In the genomic region with DNA sequence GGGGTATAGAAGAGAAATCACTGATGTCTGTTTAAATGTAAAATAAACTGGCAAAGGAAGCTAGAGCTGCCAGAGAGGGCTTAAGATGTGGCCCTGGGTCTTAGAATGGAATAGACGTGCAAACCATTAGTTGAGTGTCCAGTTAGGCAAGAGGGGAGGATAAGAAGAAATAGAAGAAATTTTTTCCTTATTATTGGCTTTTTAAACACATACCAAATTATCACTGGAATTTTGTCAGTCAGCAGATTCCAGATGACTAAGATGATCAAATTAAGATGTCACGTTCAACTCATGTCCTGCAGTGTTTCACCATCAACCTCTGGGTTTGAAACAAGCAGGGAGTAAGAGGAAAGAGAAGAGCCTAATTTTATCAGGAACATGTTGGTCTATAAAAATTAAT, we compare ENCODE assay signal across 17 cellular contexts.
DNase-seq lines count a peak whose midpoint lies in the region; ATAC-seq and TF ChIP-seq lines count a peak whose summit lies in the region.
"Had no signal": no experiment of that assay in that cellular context is flagged by ENCODE, and none has a peak within 500 bp of the region (broad histone marks: within the 10 kb centered on the region; RNA-seq: fewer than 3 reads in every experiment).

No MANE protein-coding gene starts in this region.

- H3K36me3 Mint-ChIP-seq in GM23338 (ENCODE audit: low read depth): no peaks in the 10 kb centered on the region
- H3K36me3 Mint-ChIP-seq in CD8-positive, alpha-beta memory T cell: no peaks in the 10 kb centered on the region

- H3K4ac ChIP-seq in mesenchymal stem cell (ENCODE audit: low read depth in 1 of 2, low read length in 2 of 2): no peak overlapping the region

- POLR2A ChIA-PET in CD8-positive, alpha-beta memory T cell (lab: Charles Lee): no interaction called here

- no peak overlapping the region for H2BK15ac ChIP-seq in mesenchymal stem cell (ENCODE audit: low read depth, poor library complexity, severe bottlenecking)

- peak overlapping the region; percentile 15 for H3K9ac ChIP-seq in mesenchymal stem cell (ENCODE audit: low read length)

- no peaks in the 10 kb centered on the region for H3F3A ChIP-seq in GM23338 (replicated peaks; ENCODE audit: low read depth)

- no peak overlapping the region for H3K27ac Mint-ChIP-seq in GM23338
- H3K27ac Mint-ChIP-seq in CD8-positive, alpha-beta memory T cell: no peak overlapping the region
- H3K27ac Mint-ChIP-seq: activated B cell treated with CpG ODN at 0.5 μM for 24 hours; activated CD8-positive, alpha-beta T cell treated with anti-CD3 and anti-CD28 coated beads for 36 hours; H9 had no signal

- peaks cover 5% of the 10 kb centered on the region for H3K4me1 ChIP-seq in GM23338 (ENCODE audit: insufficient read depth)
- no peaks in the 10 kb centered on the region for H3K4me1 ChIP-seq in mesenchymal stem cell (ENCODE audit: control insufficient read depth, insufficient read depth, low read depth, low read length)
- H3K4me1 ChIP-seq in CD8-positive, alpha-beta memory T cell (ENCODE audit: insufficient read depth, low read length): no peaks in the 10 kb centered on the region
- H3K4me1 ChIP-seq: lower lobe of right lung had no signal

- ATAC-seq in GM23338: no peak
- ATAC-seq in HG02973 (IDR thresholded peaks at IDR 0.05; ENCODE audit: unreplicated experiment): no peak
- ATAC-seq: activated CD8-positive, alpha-beta T cell treated with anti-CD3 and anti-CD28 coated beads for 36 hours; lower lobe of right lung had no signal

- H3K23ac ChIP-seq in mesenchymal stem cell (ENCODE audit: low read length in 2 of 2): no peak overlapping the region

- DNase-seq in AG08395 (ENCODE audit: low spot score): peak; percentile 63
- DNase-seq in GM23338 (ENCODE audit: low spot score): no peak
- peak; percentile 7 to 56 for DNase-seq in cardiac fibroblast (ENCODE audit: low read depth in 2 of 2)
- peak; percentile 21 for DNase-seq in mesenchymal stem cell
- DNase-seq in CD8-positive, alpha-beta memory T cell: no peak
- no peak for DNase-seq in retina
- DNase-seq in effector CD8-positive, alpha-beta T cell (lab: John Stamatoyannopoulos, UW): no peak
- DNase-seq: ACHN; activated B cell treated with CpG ODN at 0.5 μM for 24 hours; activated CD8-positive, alpha-beta T cell treated with anti-CD3 and anti-CD28 coated beads for 36 hours; activated naive CD4-positive, alpha-beta T cell; DMS53; H9; lower lobe of right lung; NCI-H1105 treated with DMSO at 0.1 percent for 48 hours; T-helper 9 cell had no signal

- H2AFZ ChIP-seq in GM23338: no peak overlapping the region
- no peak overlapping the region for H2AFZ ChIP-seq in mesenchymal stem cell (ENCODE audit: low read depth, low read length)

- TF ChIP-seq CTCF in GM23338 (conservative IDR thresholded peaks at IDR 0.05; ENCODE audit: low read depth in 2 of 2): no peak
- TF ChIP-seq CTCF in cardiac fibroblast (IDR thresholded peaks at IDR 0.05; ENCODE audit: low read depth, low read length): no peak

- no peak overlapping the region for H2BK120ac ChIP-seq in mesenchymal stem cell (ENCODE audit: low read depth, low read length)

- H4K20me1 ChIP-seq in GM23338 (replicated peaks; ENCODE audit: insufficient read depth): no peaks in the 10 kb centered on the region

- no peaks in the 10 kb centered on the region for H3K9me2 ChIP-seq in GM23338 (ENCODE audit: insufficient read depth)

- H3K4me2 ChIP-seq in GM23338: 0 out of 2 replicates have a peak overlapping the region, but pooled peaks have one; percentile 17
- H3K4me2 ChIP-seq in mesenchymal stem cell (ENCODE audit: low read length, poor library complexity, severe bottlenecking): no peak overlapping the region

- H3K4me1 Mint-ChIP-seq in GM23338: peaks cover 8% of the 10 kb centered on the region
- no peaks in the 10 kb centered on the region for H3K4me1 Mint-ChIP-seq in CD8-positive, alpha-beta memory T cell
- H3K4me1 Mint-ChIP-seq: activated B cell treated with CpG ODN at 0.5 μM for 24 hours had no signal

- no peaks in the 10 kb centered on the region for H3K27me3 Mint-ChIP-seq in GM23338 (ENCODE audit: insufficient read depth, low read depth, poor library complexity)
- H3K27me3 Mint-ChIP-seq in CD8-positive, alpha-beta memory T cell: peaks cover 0 to 15% of the 10 kb centered on the region in 2 donors

- no peak overlapping the region for H4K91ac ChIP-seq in mesenchymal stem cell (ENCODE audit: low read length)

- H3K27me3 ChIP-seq in GM23338 (ENCODE audit: insufficient read depth): no peaks in the 10 kb centered on the region
- no peaks in the 10 kb centered on the region for H3K27me3 ChIP-seq in mesenchymal stem cell (ENCODE audit: control insufficient read depth in 1 of 2, insufficient read depth in 1 of 2, low read length in 2 of 2)
- no peaks in the 10 kb centered on the region for H3K27me3 ChIP-seq in CD8-positive, alpha-beta memory T cell (ENCODE audit: insufficient read depth, low read length, poor library complexity, severe bottlenecking)

- H3K4me3 ChIP-seq in GM23338: no peak overlapping the region
- no peak overlapping the region for H3K4me3 ChIP-seq in cardiac fibroblast (replicated peaks in 1 of 2; ENCODE audit: low read depth in 2 of 2, low read length in 2 of 2)
- no peak overlapping the region for H3K4me3 ChIP-seq in mesenchymal stem cell (ENCODE audit: insufficient read depth in 1 of 2, low read depth in 1 of 2, low read length in 2 of 2)
- no peak overlapping the region for H3K4me3 ChIP-seq in CD8-positive, alpha-beta memory T cell (ENCODE audit: low read length)
- H3K4me3 ChIP-seq: lower lobe of right lung had no signal

- no peak overlapping the region for H3K4me3 Mint-ChIP-seq in GM23338
- no peak overlapping the region for H3K4me3 Mint-ChIP-seq in CD8-positive, alpha-beta memory T cell
- H3K4me3 Mint-ChIP-seq: activated B cell treated with CpG ODN at 0.5 μM for 24 hours; activated CD8-positive, alpha-beta T cell treated with anti-CD3 and anti-CD28 coated beads for 36 hours; H9 had no signal

- H2BK5ac ChIP-seq in mesenchymal stem cell (ENCODE audit: low read depth, low read length, poor library complexity, severe bottlenecking): no peak overlapping the region

- no peak overlapping the region for H2AK5ac ChIP-seq in mesenchymal stem cell (ENCODE audit: low read length, severe bottlenecking)

- no peaks in the 10 kb centered on the region for H3K9me3 Mint-ChIP-seq in GM23338
- H3K9me3 Mint-ChIP-seq in CD8-positive, alpha-beta memory T cell: no peaks in the 10 kb centered on the region
- H3K9me3 Mint-ChIP-seq: activated B cell treated with CpG ODN at 0.5 μM for 24 hours; activated CD8-positive, alpha-beta T cell treated with anti-CD3 and anti-CD28 coated beads for 36 hours; H9 had no signal

- H3K27ac ChIP-seq in GM23338 (ENCODE audit: low read depth): no peak overlapping the region
- no peak overlapping the region for H3K27ac ChIP-seq in mesenchymal stem cell (ENCODE audit: low read length, poor library complexity, severe bottlenecking)
- H3K27ac ChIP-seq in CD8-positive, alpha-beta memory T cell (ENCODE audit: low read depth, low read length): no peak overlapping the region
- H3K27ac ChIP-seq: lower lobe of right lung had no signal

- H3K36me3 ChIP-seq in GM23338 (ENCODE audit: insufficient read depth): no peaks in the 10 kb centered on the region
- H3K36me3 ChIP-seq in mesenchymal stem cell (ENCODE audit: control insufficient read depth in 1 of 2, insufficient read depth in 2 of 2, low read depth in 1 of 2, low read length in 2 of 2): no peaks in the 10 kb centered on the region
- H3K36me3 ChIP-seq in CD8-positive, alpha-beta memory T cell (ENCODE audit: insufficient read depth, low read length): no peaks in the 10 kb centered on the region
- H3K36me3 ChIP-seq: lower lobe of right lung had no signal

- no peak overlapping the region for H3K18ac ChIP-seq in mesenchymal stem cell (ENCODE audit: low read depth in 1 of 2, low read length in 2 of 2)

- no peaks in the 10 kb centered on the region for H3K9me3 ChIP-seq in mesenchymal stem cell (ENCODE audit: control insufficient read depth, low read length)
- no peaks in the 10 kb centered on the region for H3K9me3 ChIP-seq in CD8-positive, alpha-beta memory T cell (ENCODE audit: low read length)
- H3K9me3 ChIP-seq: lower lobe of right lung had no signal

- no peak overlapping the region for H4K8ac ChIP-seq in mesenchymal stem cell (ENCODE audit: low read length)

- CTCF ChIA-PET in CD8-positive, alpha-beta memory T cell (lab: Charles Lee): no interaction called here

- H3K79me2 ChIP-seq in GM23338 (replicated peaks; ENCODE audit: insufficient read depth): no peaks in the 10 kb centered on the region

- 40% methylated on average over 1 of the region's 2 CpGs for WGBS in mesenchymal stem cell

- no peaks in the 10 kb centered on the region for H3K79me1 ChIP-seq in mesenchymal stem cell (replicated peaks; ENCODE audit: low read length, poor library complexity, severe bottlenecking)

- H3K14ac ChIP-seq in mesenchymal stem cell (ENCODE audit: low read length in 2 of 2): no peak overlapping the region

- H2BK12ac ChIP-seq in mesenchymal stem cell (ENCODE audit: low read length in 2 of 2): no peak overlapping the region

TF ChIP-seq in GM23338, 12 proteins besides CTCF, POLR2A, EP300 and RAD21 (continues in another document):
- TF ChIP-seq JUNB (IDR thresholded peaks at IDR 0.05; ENCODE audit: unreplicated experiment): no peak

Comparison
In these comparisons a context has a peak if more than half of its experiments do, and no peak if none do; other contexts are left out.
1. DNase-seq: peak in AG08395 (single experiment), cardiac fibroblast (2 of 2) and mesenchymal stem cell (single experiment); none in GM23338 (single experiment), CD8-positive, alpha-beta memory T cell (0 of 5), retina (single experiment) and effector CD8-positive, alpha-beta T cell (single experiment).